In the genomic region with DNA sequence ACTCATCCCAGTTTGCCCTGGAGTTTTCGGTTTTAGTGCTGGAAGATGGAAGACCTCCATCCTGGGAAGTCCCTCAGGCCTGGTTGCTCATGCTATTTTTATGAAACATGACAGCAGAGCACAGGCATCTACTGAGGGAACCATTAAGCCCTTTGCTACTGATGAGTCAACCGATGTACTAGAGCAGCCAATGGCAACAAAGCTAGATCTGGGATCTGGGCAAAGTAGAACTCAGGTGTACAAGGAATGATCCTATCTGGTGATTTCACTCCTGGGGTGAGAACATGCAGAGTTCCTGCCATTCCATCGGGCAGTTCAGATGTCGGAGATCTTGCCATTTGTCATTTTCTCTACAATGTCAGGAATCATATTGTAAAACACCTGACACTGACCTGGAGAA, we compare ENCODE assay signal across 16 cellular contexts.
"Had no signal": no experiment of that assay in that cellular context is flagged by ENCODE, and none has a peak within 500 bp of the region (broad histone marks: within the 10 kb centered on the region; RNA-seq: fewer than 3 reads in every experiment).

No MANE protein-coding gene starts in this region.

- FAIRE-seq: astrocyte, bronchial epithelial cell, pancreas had no signal

- H3K36me3 ChIP-seq: esophagus squamous epithelium, neural progenitor cell, pancreas, thoracic aorta, WERI-Rb-1 had no signal

- H3K4me1 ChIP-seq: neural progenitor cell had no signal

- H3K27me3 ChIP-seq: neural progenitor cell, pancreas had no signal

- H3K27ac ChIP-seq: esophagus squamous epithelium, neural progenitor cell, pancreas, thoracic aorta, WERI-Rb-1 had no signal

- DNase-seq: activated CD4-positive, alpha-beta memory T cell treated with anti-CD3 and anti-CD28 coated beads for 36 hours; activated CD8-positive, alpha-beta memory T cell treated with anti-CD3 and anti-CD28 coated beads, Interleukin-2, amount 10 ng/mL, durations not matched to agents 7 days and 5 days; activated naive CD4-positive, alpha-beta T cell treated with anti-CD3 and anti-CD28 coated beads, Interleukin-2, amount 10 ng/mL, durations not matched to agents 7 days and 5 days; activated T-cell treated with anti-CD3 and anti-CD28 coated beads, Interleukin-2, amount 50 U/mL, for 24 hours; esophagus squamous epithelium; foreskin fibroblast; immature natural killer cell; midbrain; pancreas; stimulated activated CD4-positive, alpha-beta T cell treated with anti-CD3 and anti-CD28 coated beads, Interleukin-12 subunit alpha, Interleukin-12 subunit beta, amount 100 ng/mL, for 4 hours; stimulated activated CD4-positive, alpha-beta T cell treated with anti-CD3 and anti-CD28 coated beads, Interleukin-2, amount 100 ng/mL, for 24 hours; WERI-Rb-1 had no signal

- H3K4me3 ChIP-seq: esophagus squamous epithelium, neural progenitor cell, pancreas, thoracic aorta had no signal

- H3K9me3 ChIP-seq: esophagus squamous epithelium, pancreas, thoracic aorta had no signal

- H3K4me2 ChIP-seq: neural progenitor cell had no signal

- H2AFZ ChIP-seq: neural progenitor cell had no signal

- ATAC-seq: activated CD8-positive, alpha-beta memory T cell treated with anti-CD3 and anti-CD28 coated beads, Interleukin-2, amount 10 ng/mL, durations not matched to agents 7 days and 5 days; pancreas had no signal
